Comparison of ENCODE assay signal across 8 cellular contexts in genomic region chr11:62125316-62125715, GRCh38. TPM values are rescaled to one million over a fixed set of nuclear protein-coding genes. Genes with fewer than 3 reads are reported as not detected.
DNase-seq lines count a peak whose midpoint lies in the region; ATAC-seq, FAIRE-seq and TF ChIP-seq lines count a peak whose summit lies in the region.

No MANE protein-coding gene starts in this region.

- peak overlapping the region; percentile 93 for H3K4me3 Mint-ChIP-seq in activated T-cell treated with anti-CD3 and anti-CD28 coated beads, Interleukin-2, amount 50 U/mL, for 4 hours

- peak; percentile 55 for FAIRE-seq in endothelial cell of umbilical vein (lab: Jason Lieb, UNC)

- H3K36me3 Mint-ChIP-seq in activated T-cell treated with anti-CD3 and anti-CD28 coated beads, Interleukin-2, amount 50 U/mL, for 4 hours (ENCODE audit: insufficient read depth): peaks cover 8% of the 10 kb centered on the region

- H3K4me1 ChIP-seq in endothelial cell of umbilical vein (ENCODE audit: control insufficient read depth, extremely low read depth, insufficient read depth, low read length) (peaks cover 19% of the 10 kb centered on the region), smooth muscle cell (ENCODE audit: low read depth) (peaks cover 9% of the 10 kb centered on the region)

- dilution Hi-C loops in endothelial cell of umbilical vein (cut with MboI; ENCODE audit: extremely low pct_ligation_motif_present, low sequenced_read_pairs): no loop called here

- peak overlapping the region in 1 of 3 experiments; percentile 69 for H3K4me3 ChIP-seq in endothelial cell of umbilical vein (replicated peaks in 1 of 3; ENCODE audit: insufficient read depth in 1 of 3, low read depth in 1 of 3, low read length in 3 of 3)
- peak overlapping the region; percentile 69 for H3K4me3 ChIP-seq in smooth muscle cell

- peaks cover 4% of the 10 kb centered on the region for H3K27me3 Mint-ChIP-seq in activated T-cell treated with anti-CD3 and anti-CD28 coated beads, Interleukin-2, amount 50 U/mL, for 4 hours (ENCODE audit: low read depth)

- no peak for TF ChIP-seq CTCF in endothelial cell of umbilical vein (IDR thresholded peaks at IDR 0.05; ENCODE audit: extremely low read depth in 1 of 2, insufficient read depth in 1 of 2, low read depth in 1 of 2, low read length in 2 of 2)
- no peak for TF ChIP-seq CTCF in smooth muscle cell (IDR thresholded peaks at IDR 0.05; ENCODE audit: borderline replicate concordance, insufficient read depth, poor library complexity, severe bottlenecking)

- peak overlapping the region; percentile 60 for H3K4me2 ChIP-seq in endothelial cell of umbilical vein (ENCODE audit: insufficient read depth, low read length)
- peak overlapping the region; percentile 95 for H3K4me2 ChIP-seq in smooth muscle cell

- intact Hi-C loops in endothelial cell of umbilical vein (cut with micrococcal nuclease): loop anchor here (2.0 kb wide), 1 partner anchor 27 kb away; no protein-coding TSS in a partner anchor

- DNase-seq in activated T-cell treated with anti-CD3 and anti-CD28 coated beads, Interleukin-2, amount 50 U/mL, for 4 hours: no peak
- DNase-seq in activated T-cell treated with anti-CD3 and anti-CD28 coated beads, Interleukin-2, amount 50 U/mL, for 1 hour: no peak
- DNase-seq in RPMI8226: peak; percentile 56
- DNase-seq in endothelial cell of umbilical vein (ENCODE audit: low read depth, low spot score): no peak
- no peak for DNase-seq in smooth muscle cell (lab: John Stamatoyannopoulos, UW; ENCODE audit: unreplicated experiment)
- DNase-seq in DMS153 (lab: John Stamatoyannopoulos, UW): no peak
- no peak for DNase-seq in NCI-H1417 treated with DMSO at 0.1 percent for 48 hours (lab: John Stamatoyannopoulos, UW)

- no peaks in the 10 kb centered on the region for H3F3A ChIP-seq in smooth muscle cell (ENCODE audit: low read depth)

- no peaks in the 10 kb centered on the region for H3K9me1 ChIP-seq in endothelial cell of umbilical vein (replicated peaks; ENCODE audit: control insufficient read depth, extremely low read depth, insufficient read depth, low read length)

- POLR2A ChIA-PET in endothelial cell of umbilical vein (lab: Charles Lee): no interaction called here

- H3K4me1 Mint-ChIP-seq in activated T-cell treated with anti-CD3 and anti-CD28 coated beads, Interleukin-2, amount 50 U/mL, for 4 hours (ENCODE audit: low read depth): peaks cover 21% of the 10 kb centered on the region

- H3K36me3 ChIP-seq in endothelial cell of umbilical vein (ENCODE audit: control insufficient read depth in 2 of 2, extremely low read depth in 1 of 2, insufficient read depth in 2 of 2, low read length in 2 of 2) (peaks cover 0 to 16% of the 10 kb centered on the region in 2 experiments), smooth muscle cell (ENCODE audit: low read depth) (no peaks in the 10 kb centered on the region)

- no peaks in the 10 kb centered on the region for H3K9me3 Mint-ChIP-seq in activated T-cell treated with anti-CD3 and anti-CD28 coated beads, Interleukin-2, amount 50 U/mL, for 4 hours

- WGBS in smooth muscle cell (ENCODE audit: low lambda C conversion rate): 72% methylated on average over 4 of the region's 4 CpGs

- H2AFZ ChIP-seq in endothelial cell of umbilical vein (ENCODE audit: low read depth, low read length): no peak overlapping the region
- no peak overlapping the region for H2AFZ ChIP-seq in smooth muscle cell (ENCODE audit: low read depth)

- H3K27ac ChIP-seq in endothelial cell of umbilical vein (ENCODE audit: insufficient read depth, low read depth, low read length): no peak overlapping the region
- H3K27ac ChIP-seq in smooth muscle cell (ENCODE audit: low read depth): no peak overlapping the region

- H4K20me1 ChIP-seq in endothelial cell of umbilical vein (replicated peaks; ENCODE audit: control insufficient read depth, extremely low read depth, insufficient read depth, low read length) (no peaks in the 10 kb centered on the region), smooth muscle cell (ENCODE audit: low read depth) (no peaks in the 10 kb centered on the region)

- H3K27me3 ChIP-seq in endothelial cell of umbilical vein (ENCODE audit: control insufficient read depth in 2 of 2, insufficient read depth in 2 of 2, low read length in 2 of 2) (peaks cover 0 to 1% of the 10 kb centered on the region in 2 experiments), smooth muscle cell (ENCODE audit: low read depth) (no peaks in the 10 kb centered on the region)

- peaks cover 64% of the 10 kb centered on the region for H3K79me2 ChIP-seq in endothelial cell of umbilical vein (ENCODE audit: control insufficient read depth, insufficient read depth, low read length)
- peaks cover 46% of the 10 kb centered on the region for H3K79me2 ChIP-seq in smooth muscle cell (ENCODE audit: low read depth)

- CTCF ChIA-PET in endothelial cell of umbilical vein (lab: Charles Lee): interaction anchor here (1.2 to 1.9 kb wide), 3 partner anchors 9 to 185 kb away, joined by 4 to 7 read pairs (median 4); no protein-coding TSS in a partner anchor

- no peaks in the 10 kb centered on the region for H3K9me3 ChIP-seq in endothelial cell of umbilical vein (replicated peaks; ENCODE audit: control insufficient read depth, insufficient read depth, low read length)
- H3K9me3 ChIP-seq in smooth muscle cell (replicated peaks; ENCODE audit: low read depth): no peaks in the 10 kb centered on the region

- TF ChIP-seq POLR2A in endothelial cell of umbilical vein (IDR thresholded peaks at IDR 0.05; ENCODE audit: low read depth, low read length): no peak

- no TSS peak for BruUV-seq in endothelial cell of umbilical vein (replicated peaks; lab: Mats Ljungman, UMichigan)

- H3K9ac ChIP-seq in endothelial cell of umbilical vein (replicated peaks; ENCODE audit: extremely low read depth, insufficient read depth, low read length): no peak overlapping the region
- no peak overlapping the region for H3K9ac ChIP-seq in smooth muscle cell (ENCODE audit: low read depth)

- no peak for ATAC-seq in activated T-cell treated with anti-CD3 and anti-CD28 coated beads, Interleukin-2, amount 50 U/mL, for 4 hours
- no peak for ATAC-seq in GM21423 (IDR thresholded peaks at IDR 0.05; ENCODE audit: unreplicated experiment)

TF ChIP-seq in endothelial cell of umbilical vein, 7 proteins besides CTCF, POLR2A, EP300 and RAD21:
- TF ChIP-seq GATA2 (IDR thresholded peaks at IDR 0.05; ENCODE audit: insufficient read depth, insufficient read length, low read depth, low read length) (no peak), POLR2AphosphoS5 (IDR thresholded peaks at IDR 0.05; ENCODE audit: insufficient read depth, low read depth, low read length) (no peak), MYC (IDR thresholded peaks at IDR 0.05; ENCODE audit: low read depth, low read length) (no peak), JUN (IDR thresholded peaks at IDR 0.05; ENCODE audit: borderline replicate concordance, insufficient read depth, insufficient read length, low read depth) (no peak), FOS (IDR thresholded peaks at IDR 0.05; ENCODE audit: borderline replicate concordance, insufficient read depth, low read length) (no peak), EZH2 (IDR thresholded peaks at IDR 0.05; ENCODE audit: borderline replicate concordance, low read depth, low read length, severe bottlenecking) (no peak), MAX (IDR thresholded peaks at IDR 0.05; ENCODE audit: insufficient read depth, insufficient read length) (no peak)

RNA-seq across cellular contexts. Expression of gene INCENP, which starts 1.5 kb away (rescaled TPM):
- total RNA-seq in activated T-cell treated with anti-CD3 and anti-CD28 coated beads, Interleukin-2, amount 50 U/mL, for 4 hours: 10 to 100 TPM; 29.9 to 36.3 (median 32.8) TPM
- 73.6 and 86.8 TPM in 2 replicates for total RNA-seq in endothelial cell of umbilical vein
- polyA plus RNA-seq in endothelial cell of umbilical vein: 17.5 and 22.9 TPM in 2 replicates
- 15.9 and 16.6 TPM in 2 replicates for polyA plus RNA-seq in endothelial cell of umbilical vein (2011; cell fraction: cytosol; rRNA removed)
- polyA plus RNA-seq in endothelial cell of umbilical vein (2011; cell fraction: nucleus; rRNA removed): 75.2 and 76.8 TPM in 2 replicates
- polyA plus RNA-seq in endothelial cell of umbilical vein (2012): 23.9 and 31.4 TPM in 2 replicates
- polyA minus RNA-seq in endothelial cell of umbilical vein: 25.1 and 32.4 TPM in 2 replicates
- polyA minus RNA-seq in endothelial cell of umbilical vein (2011; cell fraction: cytosol; rRNA and poly(A)+ RNA removed): 87.9 TPM
- polyA minus RNA-seq in endothelial cell of umbilical vein (2011; cell fraction: nucleus; rRNA and poly(A)+ RNA removed): 35.9 and 37.7 TPM in 2 replicates
- total RNA-seq in smooth muscle cell: 16.0 and 25.7 TPM in 2 replicates
- polyA plus RNA-seq in smooth muscle cell: 2.3 and 4.1 TPM in 2 replicates
